ENCODE assay signal across 15 cellular contexts in the genomic region with DNA sequence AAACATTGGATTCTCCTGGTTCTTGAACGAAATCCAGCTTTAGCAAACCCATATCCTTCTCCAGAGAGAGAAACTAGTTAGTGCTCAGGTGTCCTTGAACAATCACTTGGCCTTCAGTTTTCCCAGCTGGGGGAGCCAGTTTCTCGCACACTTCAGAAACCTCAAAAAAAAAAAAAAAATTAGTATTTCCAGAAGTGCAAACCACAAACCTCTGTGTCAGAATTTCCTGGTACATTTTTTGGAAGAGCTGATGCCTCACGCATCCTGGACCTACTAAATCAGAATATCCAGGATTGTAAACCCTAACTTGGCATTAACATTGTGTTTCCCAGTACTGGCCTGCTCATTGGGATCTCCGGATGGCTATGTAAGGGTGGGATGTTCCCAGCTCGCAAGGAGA.
"Had no signal": no experiment of that assay in that cellular context is flagged by ENCODE, and none has a peak within 500 bp of the region (broad histone marks: within the 10 kb centered on the region; RNA-seq: fewer than 3 reads in every experiment).

No MANE protein-coding gene starts in this region.

- DNase-seq: activated CD4-positive, alpha-beta T cell treated with anti-CD3 and anti-CD28 coated beads, Interleukin-2, amount 50 U/mL, for 48 hours; activated naive CD4-positive, alpha-beta T cell treated with anti-CD3 and anti-CD28 coated beads, Interleukin-2, amount 50 U/mL, for 16 hours; activated T-cell treated with anti-CD3 and anti-CD28 coated beads, Interleukin-2, amount 50 U/mL, for 24 hours; islet precursor cell; ovary; stimulated activated naive CD8-positive, alpha-beta T cell treated with anti-CD3 and anti-CD28 coated beads, Interleukin-15, amount 100 ng/mL, for 72 hours; T-helper 9 cell; testis; upper lobe of left lung; WERI-Rb-1 had no signal

- H3K9me3 Mint-ChIP-seq: activated T-cell treated with anti-CD3 and anti-CD28 coated beads, Interleukin-2, amount 50 U/mL, for 24 hours; stimulated activated naive CD8-positive, alpha-beta T cell treated with anti-CD3 and anti-CD28 coated beads, Interleukin-15, amount 100 ng/mL, for 72 hours had no signal

- H3K36me3 Mint-ChIP-seq: brain had no signal

- H3K27me3 ChIP-seq: ovary, testis, upper lobe of left lung had no signal

- H3K9me3 ChIP-seq: ovary, testis, upper lobe of left lung had no signal

- H3K27ac ChIP-seq: epithelial cell of prostate, ovary, SK-N-MC, skin epidermis, testis, upper lobe of left lung, WERI-Rb-1 had no signal

- H3K4me3 ChIP-seq: ovary, SK-N-MC, skin epidermis, testis, upper lobe of left lung had no signal

- H3K4me1 Mint-ChIP-seq: stimulated activated naive CD8-positive, alpha-beta T cell treated with anti-CD3 and anti-CD28 coated beads, Interleukin-15, amount 100 ng/mL, for 72 hours had no signal

- H3K4me1 ChIP-seq: testis, upper lobe of left lung had no signal

- H3K36me3 ChIP-seq: ovary, upper lobe of left lung, WERI-Rb-1 had no signal

- H3K27ac Mint-ChIP-seq: activated T-cell treated with anti-CD3 and anti-CD28 coated beads, Interleukin-2, amount 50 U/mL, for 24 hours; brain; stimulated activated naive CD8-positive, alpha-beta T cell treated with anti-CD3 and anti-CD28 coated beads, Interleukin-15, amount 100 ng/mL, for 72 hours had no signal

- H3K4me3 Mint-ChIP-seq: activated T-cell treated with anti-CD3 and anti-CD28 coated beads, Interleukin-2, amount 50 U/mL, for 24 hours; brain; neural crest cell; stimulated activated naive CD8-positive, alpha-beta T cell treated with anti-CD3 and anti-CD28 coated beads, Interleukin-15, amount 100 ng/mL, for 72 hours had no signal
